In genomic region chr3:118144919-118145318, GRCh38 we compare ENCODE assay signal across 15 cellular contexts.
DNase-seq lines count a peak whose midpoint lies in the region; ATAC-seq and TF ChIP-seq lines count a peak whose summit lies in the region.
"Had no signal": no experiment of that assay in that cellular context is flagged by ENCODE, and none has a peak within 500 bp of the region (broad histone marks: within the 10 kb centered on the region; RNA-seq: fewer than 3 reads in every experiment).

No MANE protein-coding gene starts in this region.

- peaks cover 30% of the 10 kb centered on the region for H3K9me3 Mint-ChIP-seq in activated CD8-positive, alpha-beta T cell treated with anti-CD3 and anti-CD28 coated beads, Interleukin-2, amount 10 ng/mL, durations not matched to agents 7 days and 5 days (ENCODE audit: insufficient read depth)

- no CpG with 5 or more reads among the region's 4 CpGs for WGBS in mesendoderm (ENCODE audit: extremely low coverage, insufficient coverage, low lambda C conversion rate)

- H3K9ac ChIP-seq in DND-41 (ENCODE audit: low read depth, low read length), result peak overlapping the region; percentile 59
- H3K9ac ChIP-seq in MM.1S (ENCODE audit: low read length), result no peak overlapping the region
- H3K9ac ChIP-seq in mesendoderm (ENCODE audit: low read length), result no peak overlapping the region

- CTCF ChIA-PET in activated CD8-positive, alpha-beta T cell treated with anti-CD3 and anti-CD28 coated beads, Interleukin-2, amount 10 ng/mL, durations not matched to agents 7 days and 5 days (lab: Charles Lee), result no interaction called here

- peak overlapping the region in 1 of 2 experiments; percentile 45; a peak in 1 of 4 replicates for H3K4me3 ChIP-seq in DND-41 (ENCODE audit: low read depth in 1 of 2, low read length in 2 of 2)
- H3K4me3 ChIP-seq in MM.1S (ENCODE audit: low read length), result no peak overlapping the region
- H3K4me3 ChIP-seq in RWPE2 (ENCODE audit: severe bottlenecking), result no peak overlapping the region
- no peak overlapping the region for H3K4me3 ChIP-seq in mesendoderm (ENCODE audit: low read length)
- H3K4me3 ChIP-seq: GM12878, SK-N-MC had no signal

- peaks cover 63% of the 10 kb centered on the region for H3K4me1 ChIP-seq in DND-41 (ENCODE audit: insufficient read depth, low read length)
- peaks cover 12% of the 10 kb centered on the region for H3K4me1 ChIP-seq in MM.1S (ENCODE audit: low read length)
- no peaks in the 10 kb centered on the region for H3K4me1 ChIP-seq in RWPE2 (ENCODE audit: insufficient read depth, poor library complexity, severe bottlenecking)
- H3K4me1 ChIP-seq in mesendoderm (ENCODE audit: control insufficient read depth, low read depth, low read length), result no peaks in the 10 kb centered on the region

- no peak overlapping the region for H3K23ac ChIP-seq in mesendoderm (ENCODE audit: low read length)

- H3K56ac ChIP-seq in mesendoderm (ENCODE audit: low read length), result no peak overlapping the region

- TF ChIP-seq CTCF in DND-41 (IDR thresholded peaks at IDR 0.05; ENCODE audit: borderline replicate concordance, extremely low read depth, low read length, poor library complexity, severe bottlenecking), result peak; percentile 32
- TF ChIP-seq CTCF in MM.1S (IDR thresholded peaks at IDR 0.05; ENCODE audit: low read length), result no peak
- no peak for TF ChIP-seq CTCF in RWPE2 (IDR thresholded peaks at IDR 0.05; ENCODE audit: poor library complexity, severe bottlenecking)

- H3K4me3 Mint-ChIP-seq in activated CD8-positive, alpha-beta T cell treated with anti-CD3 and anti-CD28 coated beads, Interleukin-2, amount 10 ng/mL, durations not matched to agents 7 days and 5 days, result no peak overlapping the region
- H3K4me3 Mint-ChIP-seq: T-cell had no signal

- no peak overlapping the region for H2BK120ac ChIP-seq in mesendoderm (ENCODE audit: low read depth, low read length)

- H3K27me3 Mint-ChIP-seq in activated CD8-positive, alpha-beta T cell treated with anti-CD3 and anti-CD28 coated beads, Interleukin-2, amount 10 ng/mL, durations not matched to agents 7 days and 5 days (ENCODE audit: low read depth), result no peaks in the 10 kb centered on the region
- H3K27me3 Mint-ChIP-seq: T-cell had no signal

- H3K79me2 ChIP-seq in DND-41 (ENCODE audit: insufficient read depth, low read length) (no peaks in the 10 kb centered on the region), MM.1S (ENCODE audit: low read length) (no peaks in the 10 kb centered on the region), mesendoderm (ENCODE audit: control insufficient read depth, insufficient read depth, low read length) (no peaks in the 10 kb centered on the region)

- DNase-seq in DND-41, result peak; percentile 98
- peak; percentile 93 for DNase-seq in MM.1S
- DNase-seq in RWPE2 (ENCODE audit: low spot score), result peak; percentile 15
- DNase-seq in mesendoderm, result peak; percentile 16
- no peak for DNase-seq in activated CD8-positive, alpha-beta T cell treated with anti-CD3 and anti-CD28 coated beads, Interleukin-2, amount 10 ng/mL, durations not matched to agents 7 days and 5 days
- DNase-seq in anterior cingulate cortex (lab: John Stamatoyannopoulos, UW), result no peak
- DNase-seq in DMS153 treated with DMSO at 0.1 percent for 48 hours (lab: John Stamatoyannopoulos, UW; ENCODE audit: unreplicated experiment), result no peak
- DNase-seq in GM19240 (ENCODE audit: insufficient read length, low spot score), result no peak
- DNase-seq: DMS153, KG1, NCI-H2029, T-cell, T1000 had no signal

- H4K8ac ChIP-seq in mesendoderm (ENCODE audit: low read depth, low read length), result no peak overlapping the region

- H3K27ac ChIP-seq in DND-41 (ENCODE audit: low read length), result peak overlapping the region; percentile 99
- H3K27ac ChIP-seq in MM.1S (ENCODE audit: low read length), result no peak overlapping the region
- no peak overlapping the region for H3K27ac ChIP-seq in RWPE2 (ENCODE audit: poor library complexity, severe bottlenecking)
- no peak overlapping the region for H3K27ac ChIP-seq in mesendoderm (ENCODE audit: low read depth, low read length)
- H3K27ac ChIP-seq: SK-N-MC had no signal

- no peaks in the 10 kb centered on the region for H3K79me1 ChIP-seq in mesendoderm (ENCODE audit: low read length)

- POLR2A ChIA-PET in activated CD8-positive, alpha-beta T cell treated with anti-CD3 and anti-CD28 coated beads, Interleukin-2, amount 10 ng/mL, durations not matched to agents 7 days and 5 days (lab: Charles Lee), result no interaction called here

- H3K36me3 ChIP-seq in DND-41 (ENCODE audit: insufficient read depth, low read length), result no peaks in the 10 kb centered on the region
- H3K36me3 ChIP-seq in MM.1S (replicated peaks; ENCODE audit: insufficient read depth, low read length), result no peaks in the 10 kb centered on the region
- no peaks in the 10 kb centered on the region for H3K36me3 ChIP-seq in RWPE2 (ENCODE audit: low read depth)
- H3K36me3 ChIP-seq in mesendoderm (ENCODE audit: control insufficient read depth, insufficient read depth, low read length), result no peaks in the 10 kb centered on the region

- H3K4me2 ChIP-seq in DND-41 (ENCODE audit: insufficient read depth, low read length) (peak overlapping the region; percentile 58), MM.1S (ENCODE audit: low read depth, low read length) (peak overlapping the region; percentile 19; the same call in 1 of the 2 replicates), mesendoderm (ENCODE audit: low read length) (no peak overlapping the region)

- no peak overlapping the region for H2BK15ac ChIP-seq in mesendoderm (replicated peaks; ENCODE audit: low read depth)

- no peak overlapping the region for H3K27ac Mint-ChIP-seq in activated CD8-positive, alpha-beta T cell treated with anti-CD3 and anti-CD28 coated beads, Interleukin-2, amount 10 ng/mL, durations not matched to agents 7 days and 5 days
- H3K27ac Mint-ChIP-seq: T-cell had no signal

- H3K4ac ChIP-seq in mesendoderm (ENCODE audit: low read depth, low read length), result no peak overlapping the region

- H3K18ac ChIP-seq in mesendoderm (ENCODE audit: low read length), result no peak overlapping the region

- H3K36me3 Mint-ChIP-seq in activated CD8-positive, alpha-beta T cell treated with anti-CD3 and anti-CD28 coated beads, Interleukin-2, amount 10 ng/mL, durations not matched to agents 7 days and 5 days (ENCODE audit: low read depth), result no peaks in the 10 kb centered on the region
- H3K36me3 Mint-ChIP-seq: T-cell had no signal

- peak; percentile 82 for ATAC-seq in DND-41 (ENCODE audit: insufficient read depth, low read depth)
- no peak for ATAC-seq in RWPE2 (ENCODE audit: low read depth)
- ATAC-seq in activated CD8-positive, alpha-beta T cell treated with anti-CD3 and anti-CD28 coated beads, Interleukin-2, amount 10 ng/mL, durations not matched to agents 7 days and 5 days, result no peak
- ATAC-seq: GM12878, T-cell had no signal

- H3F3A ChIP-seq in MM.1S (ENCODE audit: insufficient read depth, low read length), result 0 out of 2 replicates have a peak, but pooled peaks cover 4% of the 10 kb centered on the region

- no peaks in the 10 kb centered on the region for H3K27me3 ChIP-seq in DND-41 (ENCODE audit: insufficient read depth, low read length, poor library complexity)
- no peaks in the 10 kb centered on the region for H3K27me3 ChIP-seq in MM.1S (replicated peaks; ENCODE audit: insufficient read depth, low read length)
- H3K27me3 ChIP-seq in RWPE2 (ENCODE audit: insufficient read depth, poor library complexity, severe bottlenecking), result no peaks in the 10 kb centered on the region
- no peaks in the 10 kb centered on the region for H3K27me3 ChIP-seq in mesendoderm (ENCODE audit: insufficient read depth, low read length, poor library complexity)

- H4K20me1 ChIP-seq in DND-41 (ENCODE audit: insufficient read depth, low read length), result no peaks in the 10 kb centered on the region
- H4K20me1 ChIP-seq in MM.1S (ENCODE audit: insufficient read depth, low read length), result no peaks in the 10 kb centered on the region

- no peak overlapping the region for H4K5ac ChIP-seq in mesendoderm (ENCODE audit: low read length)

- no peaks in the 10 kb centered on the region for H3K4me1 Mint-ChIP-seq in activated CD8-positive, alpha-beta T cell treated with anti-CD3 and anti-CD28 coated beads, Interleukin-2, amount 10 ng/mL, durations not matched to agents 7 days and 5 days (ENCODE audit: low read depth)
- H3K4me1 Mint-ChIP-seq: T-cell had no signal

- no peaks in the 10 kb centered on the region for H3K9me2 ChIP-seq in MM.1S (replicated peaks; ENCODE audit: insufficient read depth, low read length)

- H3K9me3 ChIP-seq in DND-41 (ENCODE audit: insufficient read depth, low read length, severe bottlenecking) (no peaks in the 10 kb centered on the region), MM.1S (replicated peaks; ENCODE audit: insufficient read depth, low read length) (no peaks in the 10 kb centered on the region), RWPE2 (ENCODE audit: severe bottlenecking) (no peaks in the 10 kb centered on the region)

- no peak overlapping the region for H2BK5ac ChIP-seq in mesendoderm (ENCODE audit: low read length)

- no peak overlapping the region for H2AK5ac ChIP-seq in mesendoderm (ENCODE audit: low read length)

- H2AFZ ChIP-seq in DND-41 (ENCODE audit: low read depth, low read length) (peak overlapping the region; percentile 71), MM.1S (ENCODE audit: low read length) (no peak overlapping the region)

Comparison
In these comparisons a context has a peak if more than half of its experiments do, and no peak if none do; other contexts are left out.
1. DNase-seq: peak in DND-41 (single experiment), MM.1S (single experiment), RWPE2 (single experiment) and mesendoderm (single experiment); none in activated CD8-positive, alpha-beta T cell treated with anti-CD3 and anti-CD28 coated beads, Interleukin-2, amount 10 ng/mL, durations not matched to agents 7 days and 5 days (single experiment), anterior cingulate cortex (0 of 58), DMS153 treated with DMSO at 0.1 percent for 48 hours (single experiment) and GM19240 (single experiment).